Comparison of ENCODE assay signal across 8 cellular contexts in the genomic region with DNA sequence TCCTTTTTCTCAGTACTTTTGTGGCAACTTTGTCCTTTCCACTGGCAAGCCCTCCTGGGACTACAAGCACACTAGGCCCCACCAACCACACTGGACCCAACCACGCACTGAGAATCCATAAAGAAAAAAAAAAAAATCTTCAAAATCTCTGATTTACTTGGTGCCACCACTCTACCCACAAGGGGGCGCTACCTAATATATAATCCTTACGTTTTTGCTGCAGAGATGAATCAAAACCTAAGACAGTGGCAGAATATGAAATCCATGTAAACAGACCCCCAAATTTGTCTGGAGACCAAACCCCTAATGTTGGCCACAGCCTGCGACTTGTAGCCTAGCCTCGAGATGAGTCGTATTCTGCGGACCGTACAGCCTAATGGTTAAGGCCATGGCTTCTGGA.
DNase-seq lines count a peak whose midpoint lies in the region; ATAC-seq and TF ChIP-seq lines count a peak whose summit lies in the region.

No MANE protein-coding gene starts in this region.

- no peak overlapping the region for H3K4me3 Mint-ChIP-seq in GM23338
- no peak overlapping the region for H3K4me3 Mint-ChIP-seq in glutamatergic neuron (ENCODE audit: unreplicated experiment)

- ATAC-seq in GM23338: no peak
- ATAC-seq in HG03457 (IDR thresholded peaks at IDR 0.05; ENCODE audit: unreplicated experiment): no peak

- H3K36me3 ChIP-seq in BE2C: no peaks in the 10 kb centered on the region
- H3K36me3 ChIP-seq in GM23338 (ENCODE audit: insufficient read depth): no peaks in the 10 kb centered on the region
- H3K36me3 ChIP-seq in SJCRH30: no peaks in the 10 kb centered on the region
- H3K36me3 ChIP-seq in vagina: no peaks in the 10 kb centered on the region

- no peaks in the 10 kb centered on the region for H3F3A ChIP-seq in GM23338 (replicated peaks; ENCODE audit: low read depth)

- no peaks in the 10 kb centered on the region for H3K79me2 ChIP-seq in GM23338 (replicated peaks; ENCODE audit: insufficient read depth)

- H3K27ac ChIP-seq in GM23338 (ENCODE audit: low read depth) (no peak overlapping the region), SJCRH30 (no peak overlapping the region), vagina (no peak overlapping the region)

- H3K27ac Mint-ChIP-seq in GM23338 (no peak overlapping the region), glutamatergic neuron (ENCODE audit: unreplicated experiment) (no peak overlapping the region)

- H3K4me3 ChIP-seq in BE2C (ENCODE audit: low read depth, low read length) (no peak overlapping the region), GM23338 (no peak overlapping the region), SJCRH30 (no peak overlapping the region), vagina (no peak overlapping the region)

- no peaks in the 10 kb centered on the region for H3K9me3 ChIP-seq in BE2C
- H3K9me3 ChIP-seq in SJCRH30 (replicated peaks): no peaks in the 10 kb centered on the region
- H3K9me3 ChIP-seq in vagina: no peaks in the 10 kb centered on the region

- H3K9me3 Mint-ChIP-seq in GM23338 (no peaks in the 10 kb centered on the region), glutamatergic neuron (ENCODE audit: unreplicated experiment) (no peaks in the 10 kb centered on the region)

- no peaks in the 10 kb centered on the region for H3K9me2 ChIP-seq in GM23338 (ENCODE audit: insufficient read depth)

- H3K4me1 Mint-ChIP-seq in GM23338: no peaks in the 10 kb centered on the region
- H3K4me1 Mint-ChIP-seq in glutamatergic neuron (ENCODE audit: low read depth, unreplicated experiment): no peaks in the 10 kb centered on the region

- intact Hi-C loops in vagina (cut with DNase I): no loop called here

- H3K4me1 ChIP-seq in BE2C (no peaks in the 10 kb centered on the region; the same call in 1 of the 2 replicates), GM23338 (ENCODE audit: insufficient read depth) (no peaks in the 10 kb centered on the region), SJCRH30 (no peaks in the 10 kb centered on the region), vagina (no peaks in the 10 kb centered on the region)

- H3K27me3 ChIP-seq in BE2C (no peaks in the 10 kb centered on the region), GM23338 (ENCODE audit: insufficient read depth) (no peaks in the 10 kb centered on the region), SJCRH30 (no peaks in the 10 kb centered on the region), vagina (no peaks in the 10 kb centered on the region)

- TF ChIP-seq CTCF in BE2C (IDR thresholded peaks at IDR 0.05; ENCODE audit: low read depth, low read length) (peak; percentile 60), GM23338 (conservative IDR thresholded peaks at IDR 0.05; ENCODE audit: low read depth in 2 of 2) (peak; percentile 54 to 67), glutamatergic neuron (IDR thresholded peaks at IDR 0.05; ENCODE audit: partially characterized antibody, unreplicated experiment) (peak; percentile 75), vagina (IDR thresholded peaks at IDR 0.05) (no peak)

- H2AFZ ChIP-seq in GM23338: no peak overlapping the region

- H3K27me3 Mint-ChIP-seq in GM23338 (ENCODE audit: insufficient read depth, low read depth, poor library complexity) (peaks cover 2% of the 10 kb centered on the region), glutamatergic neuron (ENCODE audit: unreplicated experiment) (no peaks in the 10 kb centered on the region)

- H3K36me3 Mint-ChIP-seq in GM23338 (ENCODE audit: low read depth) (no peaks in the 10 kb centered on the region), glutamatergic neuron (ENCODE audit: unreplicated experiment) (no peaks in the 10 kb centered on the region)

- H4K20me1 ChIP-seq in GM23338 (replicated peaks; ENCODE audit: insufficient read depth): no peaks in the 10 kb centered on the region

- no peak for TF ChIP-seq POLR2A in vagina (IDR thresholded peaks at IDR 0.05)

- peak; percentile 63 for DNase-seq in BE2C
- peak; percentile 61 for DNase-seq in GM23338 (ENCODE audit: low spot score)
- peak; percentile 14 to 60 for DNase-seq in SJCRH30
- peak; percentile 22 for DNase-seq in glutamatergic neuron
- DNase-seq in C1 segment of cervical spinal cord (lab: John Stamatoyannopoulos, UW): no peak
- no peak for DNase-seq in vagina (ENCODE audit: extremely low spot score in 2 of 2)
- DNase-seq in NCI-H345 treated with DMSO at 0.1 percent for 48 hours (lab: John Stamatoyannopoulos, UW; ENCODE audit: unreplicated experiment): no peak

- H3K4me2 ChIP-seq in GM23338: no peak overlapping the region

TF ChIP-seq in GM23338, 12 proteins besides CTCF, POLR2A, EP300 and RAD21 (continues in another document):
- no peak for TF ChIP-seq EZH2 (IDR thresholded peaks at IDR 0.05; ENCODE audit: low read depth, unreplicated experiment)
- no peak for TF ChIP-seq NANOG (IDR thresholded peaks at IDR 0.05; ENCODE audit: borderline replicate concordance)
- no peak for TF ChIP-seq POLR2AphosphoS5 (IDR thresholded peaks at IDR 0.05; ENCODE audit: low read depth)
- TF ChIP-seq, protein P1, sequence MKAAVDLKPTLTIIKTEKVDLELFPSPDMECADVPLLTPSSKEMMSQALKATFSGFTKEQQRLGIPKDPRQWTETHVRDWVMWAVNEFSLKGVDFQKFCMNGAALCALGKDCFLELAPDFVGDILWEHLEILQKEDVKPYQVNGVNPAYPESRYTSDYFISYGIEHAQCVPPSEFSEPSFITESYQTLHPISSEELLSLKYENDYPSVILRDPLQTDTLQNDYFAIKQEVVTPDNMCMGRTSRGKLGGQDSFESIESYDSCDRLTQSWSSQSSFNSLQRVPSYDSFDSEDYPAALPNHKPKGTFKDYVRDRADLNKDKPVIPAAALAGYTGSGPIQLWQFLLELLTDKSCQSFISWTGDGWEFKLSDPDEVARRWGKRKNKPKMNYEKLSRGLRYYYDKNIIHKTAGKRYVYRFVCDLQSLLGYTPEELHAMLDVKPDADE (IDR thresholded peaks at IDR 0.05): no peak
- no peak for TF ChIP-seq EZH2phosphoT487 (IDR thresholded peaks at IDR 0.05; ENCODE audit: unreplicated experiment)
- TF ChIP-seq, protein P2, sequence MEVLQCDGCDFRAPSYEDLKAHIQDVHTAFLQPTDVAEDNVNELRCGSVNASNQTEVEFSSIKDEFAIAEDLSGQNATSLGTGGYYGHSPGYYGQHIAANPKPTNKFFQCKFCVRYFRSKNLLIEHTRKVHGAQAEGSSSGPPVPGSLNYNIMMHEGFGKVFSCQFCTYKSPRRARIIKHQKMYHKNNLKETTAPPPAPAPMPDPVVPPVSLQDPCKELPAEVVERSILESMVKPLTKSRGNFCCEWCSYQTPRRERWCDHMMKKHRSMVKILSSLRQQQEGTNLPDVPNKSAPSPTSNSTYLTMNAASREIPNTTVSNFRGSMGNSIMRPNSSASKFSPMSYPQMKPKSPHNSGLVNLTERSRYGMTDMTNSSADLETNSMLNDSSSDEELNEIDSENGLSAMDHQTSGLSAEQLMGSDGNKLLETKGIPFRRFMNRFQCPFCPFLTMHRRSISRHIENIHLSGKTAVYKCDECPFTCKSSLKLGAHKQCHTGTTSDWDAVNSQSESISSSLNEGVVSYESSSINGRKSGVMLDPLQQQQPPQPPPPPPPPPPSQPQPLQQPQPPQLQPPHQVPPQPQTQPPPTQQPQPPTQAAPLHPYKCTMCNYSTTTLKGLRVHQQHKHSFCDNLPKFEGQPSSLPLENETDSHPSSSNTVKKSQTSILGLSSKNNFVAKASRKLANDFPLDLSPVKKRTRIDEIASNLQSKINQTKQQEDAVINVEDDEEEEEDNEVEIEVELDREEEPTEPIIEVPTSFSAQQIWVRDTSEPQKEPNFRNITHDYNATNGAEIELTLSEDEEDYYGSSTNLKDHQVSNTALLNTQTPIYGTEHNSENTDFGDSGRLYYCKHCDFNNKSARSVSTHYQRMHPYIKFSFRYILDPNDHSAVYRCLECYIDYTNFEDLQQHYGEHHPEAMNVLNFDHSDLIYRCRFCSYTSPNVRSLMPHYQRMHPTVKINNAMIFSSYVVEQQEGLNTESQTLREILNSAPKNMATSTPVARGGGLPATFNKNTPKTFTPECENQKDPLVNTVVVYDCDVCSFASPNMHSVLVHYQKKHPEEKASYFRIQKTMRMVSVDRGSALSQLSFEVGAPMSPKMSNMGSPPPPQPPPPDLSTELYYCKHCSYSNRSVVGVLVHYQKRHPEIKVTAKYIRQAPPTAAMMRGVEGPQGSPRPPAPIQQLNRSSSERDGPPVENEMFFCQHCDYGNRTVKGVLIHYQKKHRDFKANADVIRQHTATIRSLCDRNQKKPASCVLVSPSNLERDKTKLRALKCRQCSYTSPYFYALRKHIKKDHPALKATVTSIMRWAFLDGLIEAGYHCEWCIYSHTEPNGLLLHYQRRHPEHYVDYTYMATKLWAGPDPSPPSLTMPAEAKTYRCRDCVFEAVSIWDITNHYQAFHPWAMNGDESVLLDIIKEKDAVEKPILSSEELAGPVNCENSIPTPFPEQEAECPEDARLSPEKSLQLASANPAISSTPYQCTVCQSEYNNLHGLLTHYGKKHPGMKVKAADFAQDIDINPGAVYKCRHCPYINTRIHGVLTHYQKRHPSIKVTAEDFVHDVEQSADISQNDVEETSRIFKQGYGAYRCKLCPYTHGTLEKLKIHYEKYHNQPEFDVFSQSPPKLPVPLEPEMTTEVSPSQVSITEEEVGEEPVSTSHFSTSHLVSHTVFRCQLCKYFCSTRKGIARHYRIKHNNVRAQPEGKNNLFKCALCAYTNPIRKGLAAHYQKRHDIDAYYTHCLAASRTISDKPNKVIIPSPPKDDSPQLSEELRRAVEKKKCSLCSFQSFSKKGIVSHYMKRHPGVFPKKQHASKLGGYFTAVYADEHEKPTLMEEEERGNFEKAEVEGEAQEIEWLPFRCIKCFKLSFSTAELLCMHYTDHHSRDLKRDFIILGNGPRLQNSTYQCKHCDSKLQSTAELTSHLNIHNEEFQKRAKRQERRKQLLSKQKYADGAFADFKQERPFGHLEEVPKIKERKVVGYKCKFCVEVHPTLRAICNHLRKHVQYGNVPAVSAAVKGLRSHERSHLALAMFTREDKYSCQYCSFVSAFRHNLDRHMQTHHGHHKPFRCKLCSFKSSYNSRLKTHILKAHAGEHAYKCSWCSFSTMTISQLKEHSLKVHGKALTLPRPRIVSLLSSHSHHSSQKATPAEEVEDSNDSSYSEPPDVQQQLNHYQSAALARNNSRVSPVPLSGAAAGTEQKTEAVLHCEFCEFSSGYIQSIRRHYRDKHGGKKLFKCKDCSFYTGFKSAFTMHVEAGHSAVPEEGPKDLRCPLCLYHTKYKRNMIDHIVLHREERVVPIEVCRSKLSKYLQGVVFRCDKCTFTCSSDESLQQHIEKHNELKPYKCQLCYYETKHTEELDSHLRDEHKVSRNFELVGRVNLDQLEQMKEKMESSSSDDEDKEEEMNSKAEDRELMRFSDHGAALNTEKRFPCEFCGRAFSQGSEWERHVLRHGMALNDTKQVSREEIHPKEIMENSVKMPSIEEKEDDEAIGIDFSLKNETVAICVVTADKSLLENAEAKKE (CRISPR knock-in tag; IDR thresholded peaks at IDR 0.05): no peak
- TF ChIP-seq CREB1 (CRISPR knock-in tag; IDR thresholded peaks at IDR 0.05; ENCODE audit: low read depth): no peak
- no peak for TF ChIP-seq JUNB (IDR thresholded peaks at IDR 0.05; ENCODE audit: unreplicated experiment)
- TF ChIP-seq STAT1 (IDR thresholded peaks at IDR 0.05; ENCODE audit: unreplicated experiment): no peak

Comparison
In these comparisons a context has a peak if more than half of its experiments do, and no peak if none do; other contexts are left out.
1. DNase-seq: peak in BE2C (single experiment), GM23338 (single experiment), SJCRH30 (2 of 2) and glutamatergic neuron (single experiment); none in C1 segment of cervical spinal cord (0 of 14), vagina (0 of 2) and NCI-H345 treated with DMSO at 0.1 percent for 48 hours (single experiment).
2. CTCF ChIP-seq: peak in BE2C (single experiment), GM23338 (2 of 2) and glutamatergic neuron (single experiment); none in vagina (0 of 3).